In genomic region chr1:11286735-11287410, GRCh38 we compare ENCODE assay signal across 1 cellular context.
TF ChIP-seq lines count a peak whose summit lies in the region.

No MANE protein-coding gene starts in this region.

TF ChIP-seq in IMR-90, 13 proteins besides CTCF, POLR2A, EP300 and RAD21:
- no peak for TF ChIP-seq BHLHE40 (IDR thresholded peaks at IDR 0.05; ENCODE audit: low read depth, low read length)
- no peak for TF ChIP-seq MAFK (IDR thresholded peaks at IDR 0.05; ENCODE audit: low read depth, low read length)
- TF ChIP-seq MAZ (IDR thresholded peaks at IDR 0.05; ENCODE audit: borderline replicate concordance, low read depth, low read length), result no peak
- no peak for TF ChIP-seq SMC3 (IDR thresholded peaks at IDR 0.05; ENCODE audit: low read depth, low read length)
- TF ChIP-seq CHD1 (IDR thresholded peaks at IDR 0.05; ENCODE audit: low read depth, low read length), result no peak
- peak; percentile 22; the same call in 1 of the 2 replicates for TF ChIP-seq CEBPB (IDR thresholded peaks at IDR 0.05; ENCODE audit: low read depth, low read length)
